8 cellular contexts compared by ENCODE assay signal in genomic region chr17:28951991-28952975, GRCh38. TPM values are rescaled to one million over a fixed set of nuclear protein-coding genes. Genes with fewer than 3 reads are reported as not detected.
DNase-seq lines count a peak whose midpoint lies in the region; ATAC-seq and TF ChIP-seq lines count a peak whose summit lies in the region.

No MANE protein-coding gene starts in this region.

- peak; percentile 67 for TF ChIP-seq EP300 in neural cell (conservative IDR thresholded peaks at IDR 0.05; ENCODE audit: poor library complexity, severe bottlenecking)

- H3K27ac ChIP-seq in MM.1S (ENCODE audit: low read length) (peak overlapping the region; percentile 90), neural cell (ENCODE audit: low read length) (peak overlapping the region; percentile 98)

- no peaks in the 10 kb centered on the region for H3K27me3 Mint-ChIP-seq in stimulated activated naive CD8-positive, alpha-beta T cell treated with anti-CD3 and anti-CD28 coated beads, Interleukin-15, amount 100 ng/mL, for 72 hours

- H3F3A ChIP-seq in MM.1S (ENCODE audit: insufficient read depth, low read length) (peaks cover 33% of the 10 kb centered on the region), neural cell (ENCODE audit: insufficient read depth, low read length, poor library complexity, severe bottlenecking) (peaks cover 2% of the 10 kb centered on the region)

- H3K4me3 ChIP-seq in MM.1S (ENCODE audit: low read length) (peak overlapping the region; percentile 75), foreskin fibroblast (ENCODE audit: low read depth in 1 of 2, low read length in 2 of 2) (peak overlapping the region; percentile 49 to 68), neural cell (ENCODE audit: low read length) (peak overlapping the region; percentile 68)

- H4K20me1 ChIP-seq in MM.1S (ENCODE audit: insufficient read depth, low read length) (no peaks in the 10 kb centered on the region), neural cell (ENCODE audit: insufficient read depth) (no peaks in the 10 kb centered on the region)

- H3K36me3 ChIP-seq in MM.1S (replicated peaks; ENCODE audit: insufficient read depth, low read length) (no peaks in the 10 kb centered on the region), neural cell (ENCODE audit: insufficient read depth, low read length) (no peaks in the 10 kb centered on the region)

- peaks cover 39% of the 10 kb centered on the region for H3K79me2 ChIP-seq in MM.1S (ENCODE audit: low read length)
- peaks cover 34% of the 10 kb centered on the region for H3K79me2 ChIP-seq in neural cell (replicated peaks; ENCODE audit: insufficient read depth, low read length)

- H2AFZ ChIP-seq in MM.1S (ENCODE audit: low read length) (peak overlapping the region; percentile 91), neural cell (ENCODE audit: low read depth, low read length) (peak overlapping the region; percentile 57)

- DNase-seq in GDM1 (lab: John Stamatoyannopoulos, UW), result peak; percentile 98
- peak; percentile 100 for DNase-seq in HCEC 1CT
- DNase-seq in MM.1S, result peak; percentile 99
- DNase-seq in SHP77 (lab: John Stamatoyannopoulos, UW), result peak; percentile 99
- peak; percentile 60 for DNase-seq in activated gamma-delta T cell (lab: John Stamatoyannopoulos, UW)
- peak; percentile 99 for DNase-seq in foreskin fibroblast
- peak; percentile 93 to 97 for DNase-seq in stimulated activated naive CD8-positive, alpha-beta T cell treated with anti-CD3 and anti-CD28 coated beads, Interleukin-15, amount 100 ng/mL, for 72 hours

- H3K27ac Mint-ChIP-seq in stimulated activated naive CD8-positive, alpha-beta T cell treated with anti-CD3 and anti-CD28 coated beads, Interleukin-15, amount 100 ng/mL, for 72 hours, result no peak overlapping the region

- peak overlapping the region; percentile 67 for H3K9ac ChIP-seq in MM.1S (ENCODE audit: low read length)
- H3K9ac ChIP-seq in neural cell (ENCODE audit: low read length), result peak overlapping the region; percentile 84

- TF ChIP-seq CTCF in MM.1S (IDR thresholded peaks at IDR 0.05; ENCODE audit: low read length), result no peak
- TF ChIP-seq CTCF in foreskin fibroblast (IDR thresholded peaks at IDR 0.05; ENCODE audit: low read depth, low read length), result no peak
- TF ChIP-seq CTCF in neural cell (IDR thresholded peaks at IDR 0.05; ENCODE audit: poor library complexity, severe bottlenecking), result no peak

- peaks cover 20% of the 10 kb centered on the region for H3K4me1 ChIP-seq in MM.1S (ENCODE audit: low read length)

- no peaks in the 10 kb centered on the region for H3K9me3 ChIP-seq in MM.1S (replicated peaks; ENCODE audit: insufficient read depth, low read length)
- H3K9me3 ChIP-seq in neural cell (ENCODE audit: low read length), result no peaks in the 10 kb centered on the region

- peaks cover 14% of the 10 kb centered on the region for H3K4me1 Mint-ChIP-seq in stimulated activated naive CD8-positive, alpha-beta T cell treated with anti-CD3 and anti-CD28 coated beads, Interleukin-15, amount 100 ng/mL, for 72 hours

- no peaks in the 10 kb centered on the region for H3K9me3 Mint-ChIP-seq in stimulated activated naive CD8-positive, alpha-beta T cell treated with anti-CD3 and anti-CD28 coated beads, Interleukin-15, amount 100 ng/mL, for 72 hours

- ATAC-seq in stimulated activated naive CD8-positive, alpha-beta T cell treated with anti-CD3 and anti-CD28 coated beads, Interleukin-15, amount 100 ng/mL, for 72 hours, result peak; percentile 81

- H3K4me2 ChIP-seq in MM.1S (ENCODE audit: low read depth, low read length) (peak overlapping the region; percentile 93), neural cell (ENCODE audit: low read length) (peak overlapping the region; percentile 77)

- H3K4me3 Mint-ChIP-seq in stimulated activated naive CD8-positive, alpha-beta T cell treated with anti-CD3 and anti-CD28 coated beads, Interleukin-15, amount 100 ng/mL, for 72 hours, result no peak overlapping the region

- H3K9me2 ChIP-seq in MM.1S (replicated peaks; ENCODE audit: insufficient read depth, low read length) (no peaks in the 10 kb centered on the region), neural cell (ENCODE audit: insufficient read depth, low read length) (no peaks in the 10 kb centered on the region)

- no peaks in the 10 kb centered on the region for H3K27me3 ChIP-seq in MM.1S (replicated peaks; ENCODE audit: insufficient read depth, low read length)
- no peaks in the 10 kb centered on the region for H3K27me3 ChIP-seq in neural cell (ENCODE audit: insufficient read depth, low read depth, low read length)

- TF ChIP-seq RAD21 in neural cell (conservative IDR thresholded peaks at IDR 0.05), result no peak

TF ChIP-seq in neural cell, 6 proteins besides CTCF, POLR2A, EP300 and RAD21:
- peak; percentile 58 for TF ChIP-seq POLR2AphosphoS5 (IDR thresholded peaks at IDR 0.05)
- TF ChIP-seq REST (IDR thresholded peaks at IDR 0.05; ENCODE audit: borderline replicate concordance), result peak; percentile 92
- TF ChIP-seq MXI1 (conservative IDR thresholded peaks at IDR 0.05; ENCODE audit: poor library complexity, severe bottlenecking), result peak; percentile 47
- TF ChIP-seq TAF1 (IDR thresholded peaks at IDR 0.05; ENCODE audit: low read depth), result peak; percentile 63
- TF ChIP-seq SMC3 (conservative IDR thresholded peaks at IDR 0.05; ENCODE audit: poor library complexity), result no peak

RNA-seq across cellular contexts. Expression of gene PHF12, which starts 1.0 kb away (rescaled TPM):
- polyA plus RNA-seq in neural cell, result 10.4 and 12.9 TPM in 2 replicates
- 45.0 and 60.3 TPM in 2 replicates for polyA minus RNA-seq in neural cell

RNA-seq across cellular contexts. Expression of gene DHRS13, which starts 49.4 kb away (rescaled TPM):
- polyA plus RNA-seq in neural cell, result 91.1 and 93.2 TPM in 2 replicates
- polyA minus RNA-seq in neural cell, result 60.9 and 63.0 TPM in 2 replicates

RNA-seq across cellular contexts. Expression of gene SEZ6, which starts 53.5 kb away (rescaled TPM):
- 15.1 and 17.4 TPM in 2 replicates for polyA plus RNA-seq in neural cell
- 8.5 and 16.9 TPM in 2 replicates for polyA minus RNA-seq in neural cell

RNA-seq across cellular contexts. Expression of gene FLOT2, which starts 54.8 kb away (rescaled TPM):
- polyA plus RNA-seq in neural cell, result 27.5 and 34.5 TPM in 2 replicates
- 24.6 and 25.0 TPM in 2 replicates for polyA minus RNA-seq in neural cell

Comparison
In these comparisons a context has a peak if more than half of its experiments do, and no peak if none do; other contexts are left out.
1. Peak in every context shown above with its lines: DNase-seq, ATAC-seq, H3K4me3 ChIP-seq and H3K27ac ChIP-seq.